In genomic region chr10:114403545-114404161, GRCh38 we compare ENCODE assay signal across 8 cellular contexts. TPM values are rescaled to one million over a fixed set of nuclear protein-coding genes. Genes with fewer than 3 reads are reported as not detected.
DNase-seq lines count a peak whose midpoint lies in the region; ATAC-seq and TF ChIP-seq lines count a peak whose summit lies in the region.
"Had no signal": no experiment of that assay in that cellular context is flagged by ENCODE, and none has a peak within 500 bp of the region (broad histone marks: within the 10 kb centered on the region; RNA-seq: fewer than 3 reads in every experiment).

No MANE protein-coding gene starts in this region.

- POLR2A ChIA-PET in MCF 10A (lab: Yijun Ruan, JAX) = interaction anchor here (0.6 to 2.4 kb wide), 6 partner anchors 9 to 255 kb away, joined by 3 to 8 read pairs (median 3); no protein-coding TSS in a partner anchor

- peak overlapping the region; percentile 11 to 45 for H3K27ac ChIP-seq in testis

- WGBS in testis, 2 donors = 1% methylated on average over 24 to 34 of the region's 44 CpGs

- ATAC-seq in HG02885 (IDR thresholded peaks at IDR 0.05; ENCODE audit: poor library complexity, unreplicated experiment) (peak; percentile 36), left colon (peak; percentile 24), HG03108 (IDR thresholded peaks at IDR 0.05; ENCODE audit: unreplicated experiment) (no peak)

- no peaks in the 10 kb centered on the region for H3K27me3 ChIP-seq in testis

- no peaks in the 10 kb centered on the region for H3K36me3 Mint-ChIP-seq in MCF 10A (ENCODE audit: insufficient read depth, unreplicated experiment)

- intact Hi-C loops in MCF 10A (cut with micrococcal nuclease) (loop anchor here (1.0 kb wide), 1 partner anchor 99 kb away; no protein-coding TSS in a partner anchor), left colon (cut with DNase I, micrococcal nuclease) (loop anchor here in 1 of 2 donors (5.0 kb wide), 1 partner anchor 231 kb away; the partner anchor contains the start of gene CCDC186), testis (cut with DNase I; ENCODE audit: low total_unique reads) (loop anchor here (10.0 kb wide), 1 partner anchor 99 kb away; no protein-coding TSS in a partner anchor)

- H3K4me1 Mint-ChIP-seq in MCF 10A (ENCODE audit: insufficient read depth, unreplicated experiment) = peaks cover 8% of the 10 kb centered on the region

- peak overlapping the region; percentile 53 to 60 for H3K4me3 ChIP-seq in testis

- H3K36me3 ChIP-seq in testis (ENCODE audit: low read depth, missing control alignments) = no peaks in the 10 kb centered on the region

- H3K9me3 ChIP-seq in testis = no peaks in the 10 kb centered on the region

- DNase-seq in MCF 10A (ENCODE audit: unreplicated experiment) = no peak
- DNase-seq in left colon = peak in 1 of 2 donors; percentile 32
- no peak for DNase-seq in testis
- DNase-seq in erythroblast (lab: John Stamatoyannopoulos, UW) = no peak
- DNase-seq in AML-193 (lab: John Stamatoyannopoulos, UW) = no peak

- H3K4me1 ChIP-seq in testis = peaks cover 20% of the 10 kb centered on the region

- TF ChIP-seq CTCF in MCF 10A (IDR thresholded peaks at IDR 0.05; ENCODE audit: unreplicated experiment) (peak; percentile 41), testis (IDR thresholded peaks at IDR 0.05) (no peak)

- no peaks in the 10 kb centered on the region for H3K27me3 Mint-ChIP-seq in MCF 10A (ENCODE audit: insufficient read depth, unreplicated experiment)

- no peak overlapping the region for H3K27ac Mint-ChIP-seq in MCF 10A (ENCODE audit: low read depth, unreplicated experiment)
- H3K27ac Mint-ChIP-seq: dendritic cell treated with granulocyte-macrophage colony-stimulating factor and Interleukin-4, amounts not matched to agents 40 ng/mL and 50 ng/mL, for 4 days had no signal

- TF ChIP-seq POLR2A in testis (IDR thresholded peaks at IDR 0.05) = no peak
- no peak for TF ChIP-seq POLR2A in erythroblast (IDR thresholded peaks at IDR 0.05; ENCODE audit: low read length)

- no peaks in the 10 kb centered on the region for H3K9me3 Mint-ChIP-seq in MCF 10A (ENCODE audit: unreplicated experiment)
- H3K9me3 Mint-ChIP-seq: dendritic cell treated with granulocyte-macrophage colony-stimulating factor and Interleukin-4, amounts not matched to agents 40 ng/mL and 50 ng/mL, for 4 days had no signal

- CTCF ChIA-PET in MCF 10A (lab: Yijun Ruan, JAX) = interaction anchor here (0.7 to 2.5 kb wide), 8 partner anchors 15 to 235 kb away, joined by 3 to 15 read pairs (median 4); no protein-coding TSS in a partner anchor

- no TSS peak for BruUV-seq in MCF 10A (replicated peaks; lab: Mats Ljungman, UMichigan)

- peak overlapping the region; percentile 75 for H3K4me3 Mint-ChIP-seq in MCF 10A (ENCODE audit: unreplicated experiment)
- H3K4me3 Mint-ChIP-seq: dendritic cell treated with granulocyte-macrophage colony-stimulating factor and Interleukin-4, amounts not matched to agents 40 ng/mL and 50 ng/mL, for 4 days had no signal

RNA-seq across cellular contexts. Expression of gene AFAP1L2, which starts 0.6 kb away (rescaled TPM):
- total RNA-seq in MCF 10A (2022) (5.8 and 8.5 TPM in 2 replicates), left colon (10 to 100 TPM in 1 of 2 donors, 1 to 10 TPM in 1; 8.9 to 12.5 TPM), testis (1 to 10 TPM; 4.0 to 6.9 TPM)
- 7.4 TPM for polyA plus RNA-seq in testis (ENCODE audit: insufficient read depth, low read depth, low replicate concordance)
